ENCODE assay signal across 25 cellular contexts in the genomic region with DNA sequence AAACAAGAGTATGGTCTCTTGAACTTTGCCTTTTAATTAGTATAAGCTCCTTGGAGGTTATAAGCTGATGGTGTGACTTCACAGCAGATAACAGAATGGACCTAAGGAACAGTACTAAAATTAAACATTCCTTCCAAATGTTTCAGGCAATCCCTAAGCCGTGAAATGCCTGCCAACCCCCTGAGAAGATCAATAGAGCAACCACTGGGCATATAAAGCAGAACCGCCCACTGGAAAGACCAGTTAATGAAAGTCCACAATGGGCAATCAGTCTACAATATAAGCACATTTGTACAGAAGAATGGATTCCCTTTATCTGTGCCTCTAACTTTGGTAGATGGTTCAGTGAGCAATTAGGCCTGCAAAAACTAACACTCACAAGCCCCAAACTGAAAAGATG.
"Had no signal": no experiment of that assay in that cellular context is flagged by ENCODE, and none has a peak within 500 bp of the region (broad histone marks: within the 10 kb centered on the region; RNA-seq: fewer than 3 reads in every experiment).

No MANE protein-coding gene starts in this region.

- H3K4me3 ChIP-seq: ascending aorta, coronary artery, dorsolateral prefrontal cortex had no signal

- H3K36me3 Mint-ChIP-seq: activated naive CD4-positive, alpha-beta T cell treated with anti-CD3 and anti-CD28 coated beads, Interleukin-2, amount 10 ng/mL, durations not matched to agents 7 days and 5 days; activated naive CD4-positive, alpha-beta T cell treated with anti-CD3 and anti-CD28 coated beads, Interleukin-2, amount 50 U/mL, for 72 hours; activated naive CD8-positive, alpha-beta T cell treated with anti-CD3 and anti-CD28 coated beads, Interleukin-2, amount 10 ng/mL, durations not matched to agents 7 days and 5 days had no signal

- H3K27ac Mint-ChIP-seq: activated CD4-positive, alpha-beta memory T cell treated with anti-CD3 and anti-CD28 coated beads, Interleukin-2, amount 10 ng/mL, durations not matched to agents 7 days and 5 days; activated CD4-positive, alpha-beta T cell treated with anti-CD3 and anti-CD28 coated beads for 36 hours; activated CD4-positive, alpha-beta T cell treated with anti-CD3 and anti-CD28 coated beads, Interleukin-2, amount 10 ng/mL, durations not matched to agents 7 days and 5 days; activated naive CD4-positive, alpha-beta T cell treated with anti-CD3 and anti-CD28 coated beads, Interleukin-2, amount 10 ng/mL, durations not matched to agents 7 days and 5 days; activated naive CD4-positive, alpha-beta T cell treated with anti-CD3 and anti-CD28 coated beads, Interleukin-2, amount 50 U/mL, for 72 hours; activated naive CD8-positive, alpha-beta T cell treated with anti-CD3 and anti-CD28 coated beads, Interleukin-2, amount 10 ng/mL, durations not matched to agents 7 days and 5 days; activated T-cell treated with anti-CD3 and anti-CD28 coated beads, Interleukin-2, amount 50 U/mL, for 24 hours; activated T-cell treated with anti-CD3 and anti-CD28 coated beads, Interleukin-2, amount 50 U/mL, for 72 hours; dendritic cell treated with granulocyte-macrophage colony-stimulating factor and Interleukin-4, amounts not matched to agents 40 ng/mL and 50 ng/mL, for 4 days had no signal

- H3K36me3 ChIP-seq: ascending aorta, brain microvascular endothelial cell had no signal

- H3K4me1 Mint-ChIP-seq: activated CD4-positive, alpha-beta memory T cell treated with anti-CD3 and anti-CD28 coated beads, Interleukin-2, amount 10 ng/mL, durations not matched to agents 7 days and 5 days; activated CD4-positive, alpha-beta T cell treated with anti-CD3 and anti-CD28 coated beads for 36 hours; activated CD4-positive, alpha-beta T cell treated with anti-CD3 and anti-CD28 coated beads, Interleukin-2, amount 10 ng/mL, durations not matched to agents 7 days and 5 days; activated naive CD4-positive, alpha-beta T cell treated with anti-CD3 and anti-CD28 coated beads, Interleukin-2, amount 10 ng/mL, durations not matched to agents 7 days and 5 days; activated naive CD8-positive, alpha-beta T cell treated with anti-CD3 and anti-CD28 coated beads, Interleukin-2, amount 10 ng/mL, durations not matched to agents 7 days and 5 days; central memory CD8-positive, alpha-beta T cell had no signal

- H3K27ac ChIP-seq: ascending aorta, brain microvascular endothelial cell, coronary artery, dorsolateral prefrontal cortex had no signal

- H3K27me3 Mint-ChIP-seq: activated CD4-positive, alpha-beta T cell treated with anti-CD3 and anti-CD28 coated beads, Interleukin-2, amount 10 ng/mL, durations not matched to agents 7 days and 5 days; activated naive CD4-positive, alpha-beta T cell treated with anti-CD3 and anti-CD28 coated beads, Interleukin-2, amount 10 ng/mL, durations not matched to agents 7 days and 5 days; activated T-cell treated with anti-CD3 and anti-CD28 coated beads, Interleukin-2, amount 50 U/mL, for 24 hours; central memory CD8-positive, alpha-beta T cell; dendritic cell treated with granulocyte-macrophage colony-stimulating factor and Interleukin-4, amounts not matched to agents 40 ng/mL and 50 ng/mL, for 4 days had no signal

- H3K9me3 Mint-ChIP-seq: activated CD4-positive, alpha-beta memory T cell treated with anti-CD3 and anti-CD28 coated beads, Interleukin-2, amount 10 ng/mL, durations not matched to agents 7 days and 5 days; activated CD4-positive, alpha-beta T cell treated with anti-CD3 and anti-CD28 coated beads, Interleukin-2, amount 10 ng/mL, durations not matched to agents 7 days and 5 days; activated naive CD4-positive, alpha-beta T cell treated with anti-CD3 and anti-CD28 coated beads, Interleukin-2, amount 10 ng/mL, durations not matched to agents 7 days and 5 days; activated naive CD4-positive, alpha-beta T cell treated with anti-CD3 and anti-CD28 coated beads, Interleukin-2, amount 50 U/mL, for 72 hours; activated T-cell treated with anti-CD3 and anti-CD28 coated beads, Interleukin-2, amount 50 U/mL, for 24 hours; activated T-cell treated with anti-CD3 and anti-CD28 coated beads, Interleukin-2, amount 50 U/mL, for 72 hours; central memory CD8-positive, alpha-beta T cell; dendritic cell treated with granulocyte-macrophage colony-stimulating factor and Interleukin-4, amounts not matched to agents 40 ng/mL and 50 ng/mL, for 4 days had no signal

- H3K27me3 ChIP-seq: ascending aorta, brain microvascular endothelial cell, dorsolateral prefrontal cortex had no signal

- DNase-seq: activated CD4-positive, alpha-beta memory T cell treated with anti-CD3 and anti-CD28 coated beads, Interleukin-2, amount 10 ng/mL, durations not matched to agents 7 days and 5 days; activated CD4-positive, alpha-beta T cell treated with anti-CD3 and anti-CD28 coated beads for 36 hours; activated CD4-positive, alpha-beta T cell treated with anti-CD3 and anti-CD28 coated beads, Interleukin-2, amount 10 ng/mL, durations not matched to agents 7 days and 5 days; activated CD4-positive, alpha-beta T cell treated with anti-CD3 and anti-CD28 coated beads, Interleukin-2, amount 50 U/mL, for 4 hours; activated CD4-positive, CD25-positive, alpha-beta regulatory T cell; activated CD4-positive, CD25-positive, alpha-beta regulatory T cell treated with anti-CD3 and anti-CD28 coated beads, Interleukin-2, amount 50 U/mL, for 72 hours; activated CD8-positive, alpha-beta memory T cell treated with anti-CD3 and anti-CD28 coated beads, Interleukin-2, amount 50 U/mL, for 48 hours; activated gamma-delta T cell; activated naive CD4-positive, alpha-beta T cell; activated naive CD4-positive, alpha-beta T cell treated with anti-CD3 and anti-CD28 coated beads, Interleukin-2, amount 10 ng/mL, durations not matched to agents 7 days and 5 days; activated naive CD8-positive, alpha-beta T cell treated with anti-CD3 and anti-CD28 coated beads, Interleukin-2, amount 10 ng/mL, durations not matched to agents 7 days and 5 days; activated T-cell treated with anti-CD3 and anti-CD28 coated beads for 4 hours; activated T-cell treated with anti-CD3 and anti-CD28 coated beads, Interleukin-2, amount 50 U/mL, for 24 hours; activated T-cell treated with anti-CD3 and anti-CD28 coated beads, Interleukin-2, amount 50 U/mL, for 72 hours; brain microvascular endothelial cell; dorsolateral prefrontal cortex; effector CD8-positive, alpha-beta T cell; foreskin fibroblast; head of caudate nucleus; T-helper 2 cell had no signal

- H3K4me3 Mint-ChIP-seq: activated CD4-positive, alpha-beta memory T cell treated with anti-CD3 and anti-CD28 coated beads, Interleukin-2, amount 10 ng/mL, durations not matched to agents 7 days and 5 days; activated CD4-positive, alpha-beta T cell treated with anti-CD3 and anti-CD28 coated beads for 36 hours; activated CD4-positive, alpha-beta T cell treated with anti-CD3 and anti-CD28 coated beads, Interleukin-2, amount 10 ng/mL, durations not matched to agents 7 days and 5 days; activated naive CD4-positive, alpha-beta T cell treated with anti-CD3 and anti-CD28 coated beads, Interleukin-2, amount 10 ng/mL, durations not matched to agents 7 days and 5 days; activated naive CD8-positive, alpha-beta T cell treated with anti-CD3 and anti-CD28 coated beads, Interleukin-2, amount 10 ng/mL, durations not matched to agents 7 days and 5 days; activated T-cell treated with anti-CD3 and anti-CD28 coated beads, Interleukin-2, amount 50 U/mL, for 24 hours; activated T-cell treated with anti-CD3 and anti-CD28 coated beads, Interleukin-2, amount 50 U/mL, for 72 hours; central memory CD8-positive, alpha-beta T cell; dendritic cell treated with granulocyte-macrophage colony-stimulating factor and Interleukin-4, amounts not matched to agents 40 ng/mL and 50 ng/mL, for 4 days had no signal

- H3K4me1 ChIP-seq: ascending aorta had no signal

- H3K9me3 ChIP-seq: ascending aorta had no signal
